ENCODE assay signal across 6 cellular contexts in the genomic region with DNA sequence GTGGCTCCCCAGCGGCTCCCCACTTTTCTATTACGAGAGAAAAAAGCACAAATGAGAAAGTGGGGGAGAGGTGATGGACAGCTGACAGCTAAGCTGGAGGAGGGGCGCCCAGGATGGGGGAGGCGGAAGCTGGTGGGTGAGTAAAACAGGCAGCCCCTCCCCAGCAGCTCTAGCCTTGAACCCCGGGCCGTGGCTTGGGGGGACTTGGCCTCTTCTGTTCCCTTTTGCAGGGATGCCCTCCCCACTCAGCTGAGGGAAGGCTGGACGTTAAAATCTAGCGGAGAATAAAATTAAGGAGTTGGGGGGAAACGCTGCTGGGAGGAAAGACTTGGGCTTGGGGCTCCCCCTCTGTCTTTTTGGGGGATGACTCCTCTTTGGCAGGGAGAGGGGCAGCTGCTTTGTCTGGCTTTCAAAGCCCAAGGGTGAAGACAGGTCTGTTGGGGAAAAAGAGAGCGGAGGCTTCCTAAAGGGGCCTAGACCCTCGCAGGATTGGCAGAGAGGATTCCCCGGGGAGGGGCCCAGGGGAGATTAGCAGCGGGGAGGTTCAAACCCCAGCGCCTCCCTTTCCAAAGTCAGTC. TPM values are rescaled to one million over a fixed set of nuclear protein-coding genes. Genes with fewer than 3 reads are reported as not detected.
DNase-seq lines count a peak whose midpoint lies in the region; ATAC-seq and TF ChIP-seq lines count a peak whose summit lies in the region.

No MANE protein-coding gene starts in this region.

- no peak for DNase-seq in esophagus muscularis mucosa (ENCODE audit: extremely low spot score)
- no peak for DNase-seq in stimulated activated naive B cell treated with anti-CD40 and anti-IgM and Interleukin-4, amounts not matched to agents 10 μg/mL and 1 μg/mL and 100 μg/mL, for 72 hours
- no peak for DNase-seq in NK-92 (lab: John Stamatoyannopoulos, UW; ENCODE audit: unreplicated experiment)

- no peak overlapping the region for H2AFZ ChIP-seq in OCI-LY1 (ENCODE audit: low read length)

- no peaks in the 10 kb centered on the region for H3K27me3 Mint-ChIP-seq in stimulated activated naive B cell treated with anti-CD40 and anti-IgM and Interleukin-4, amounts not matched to agents 10 μg/mL and 1 μg/mL and 100 μg/mL, for 72 hours

- H3K27me3 ChIP-seq in OCI-LY1 (ENCODE audit: insufficient read depth, low read length) = no peaks in the 10 kb centered on the region
- no peaks in the 10 kb centered on the region for H3K27me3 ChIP-seq in esophagus muscularis mucosa

- H3K27ac Mint-ChIP-seq in stimulated activated naive B cell treated with anti-CD40 and anti-IgM and Interleukin-4, amounts not matched to agents 10 μg/mL and 1 μg/mL and 100 μg/mL, for 72 hours = peak overlapping the region; percentile 98

- TF ChIP-seq CTCF in OCI-LY1 (IDR thresholded peaks at IDR 0.05; ENCODE audit: low read length) (no peak), esophagus muscularis mucosa (IDR thresholded peaks at IDR 0.05) (no peak)

- peak overlapping the region; percentile 96 to 98 for H3K4me3 Mint-ChIP-seq in stimulated activated naive B cell treated with anti-CD40 and anti-IgM and Interleukin-4, amounts not matched to agents 10 μg/mL and 1 μg/mL and 100 μg/mL, for 72 hours

- H3K4me1 ChIP-seq in OCI-LY1 (ENCODE audit: insufficient read depth, low read length, severe bottlenecking) (peaks cover 18% of the 10 kb centered on the region), esophagus muscularis mucosa (peaks cover 16 to 37% (median 21%) of the 10 kb centered on the region in 4 donors)

- H4K20me1 ChIP-seq in OCI-LY1 (ENCODE audit: insufficient read depth, low read length) = no peaks in the 10 kb centered on the region

- H3K79me2 ChIP-seq in OCI-LY1 (ENCODE audit: insufficient read depth, low read length) = no peaks in the 10 kb centered on the region

- peak overlapping the region; percentile 95 for H3K4me3 ChIP-seq in OCI-LY1 (ENCODE audit: low read depth, low read length, poor library complexity, severe bottlenecking)
- peak overlapping the region; percentile 72 to 80 (median 75) for H3K4me3 ChIP-seq in esophagus muscularis mucosa

- peak overlapping the region; percentile 89 for H3K27ac ChIP-seq in OCI-LY1 (ENCODE audit: low read depth, low read length, poor library complexity, severe bottlenecking)
- H3K27ac ChIP-seq in esophagus muscularis mucosa (replicated peaks in 1 of 4) = peak overlapping the region; percentile 94 to 97 (median 94)

- H3F3A ChIP-seq in OCI-LY1 (ENCODE audit: insufficient read depth, low read length) = no peaks in the 10 kb centered on the region

- peak overlapping the region; percentile 99 for H3K4me2 ChIP-seq in OCI-LY1 (ENCODE audit: low read length)

- no peaks in the 10 kb centered on the region for H3K9me2 ChIP-seq in OCI-LY1 (ENCODE audit: low read depth, low read length)

- peaks cover 30 to 41% of the 10 kb centered on the region in 2 donors for H3K36me3 Mint-ChIP-seq in stimulated activated naive B cell treated with anti-CD40 and anti-IgM and Interleukin-4, amounts not matched to agents 10 μg/mL and 1 μg/mL and 100 μg/mL, for 72 hours

- H3K36me3 ChIP-seq in OCI-LY1 (ENCODE audit: insufficient read depth, low read length) = peaks cover 24% of the 10 kb centered on the region
- H3K36me3 ChIP-seq in esophagus muscularis mucosa = peaks cover 16 to 40% (median 28%) of the 10 kb centered on the region in 4 donors

- H3K9ac ChIP-seq in OCI-LY1 (ENCODE audit: low read length) = peak overlapping the region; percentile 99

- H3K9me3 ChIP-seq in OCI-LY1 (ENCODE audit: low read length) (peaks cover 7% of the 10 kb centered on the region), esophagus muscularis mucosa (peaks cover 0 to 10% (median 7%) of the 10 kb centered on the region in 4 donors)

- H3K4me1 Mint-ChIP-seq in stimulated activated naive B cell treated with anti-CD40 and anti-IgM and Interleukin-4, amounts not matched to agents 10 μg/mL and 1 μg/mL and 100 μg/mL, for 72 hours = peaks cover 12 to 22% of the 10 kb centered on the region in 2 donors

- WGBS in esophagus muscularis mucosa = 22% methylated on average over 14 of the region's 14 CpGs

- ATAC-seq in GM19463 (IDR thresholded peaks at IDR 0.05; ENCODE audit: unreplicated experiment) (peak; percentile 10), HG02970 (IDR thresholded peaks at IDR 0.05; ENCODE audit: low FRiP score, unreplicated experiment) (no peak)
- peak; percentile 37 to 46 for ATAC-seq in stimulated activated naive B cell treated with anti-CD40 and anti-IgM and Interleukin-4, amounts not matched to agents 10 μg/mL and 1 μg/mL and 100 μg/mL, for 72 hours (replicated peaks)

- no peak for TF ChIP-seq EP300 in esophagus muscularis mucosa (IDR thresholded peaks at IDR 0.05)

- no peak for TF ChIP-seq POLR2A in esophagus muscularis mucosa (IDR thresholded peaks at IDR 0.05; ENCODE audit: low read depth)

- intact Hi-C loops in esophagus muscularis mucosa (cut with DNase I) = no loop called here

- peaks cover 0 to 2% of the 10 kb centered on the region in 2 donors for H3K9me3 Mint-ChIP-seq in stimulated activated naive B cell treated with anti-CD40 and anti-IgM and Interleukin-4, amounts not matched to agents 10 μg/mL and 1 μg/mL and 100 μg/mL, for 72 hours

RNA-seq across cellular contexts. Expression of a gene that starts 1.4 kb away (rescaled TPM):
- 10 to 100 TPM; 24.1 to 75.6 (median 48.8) TPM for total RNA-seq in esophagus muscularis mucosa

RNA-seq across cellular contexts. Expression of a gene that starts 6.4 kb away (rescaled TPM):
- not detected for total RNA-seq in esophagus muscularis mucosa

RNA-seq across cellular contexts. Expression of a gene that starts 19.4 kb away (rescaled TPM):
- 10 to 100 TPM in 1 of 4 donors, 1 to 10 TPM in 3; 1.5 to 11.1 (median 7.6) TPM for total RNA-seq in esophagus muscularis mucosa

RNA-seq across cellular contexts. Expression of a gene that starts 25.6 kb away (rescaled TPM):
- total RNA-seq in esophagus muscularis mucosa = 100 to 1,000 TPM in 2 of 4 donors, 10 to 100 TPM in 2; 76.0 to 125 (median 93.3) TPM

RNA-seq across cellular contexts. Expression of a gene that starts 30.1 kb away (rescaled TPM):
- under 1 TPM in 2 of 4 donors, not detected in 2; 0.32 to 0.42 TPM for total RNA-seq in esophagus muscularis mucosa
